Comparison of ENCODE assay signal across 21 cellular contexts in the genomic region with DNA sequence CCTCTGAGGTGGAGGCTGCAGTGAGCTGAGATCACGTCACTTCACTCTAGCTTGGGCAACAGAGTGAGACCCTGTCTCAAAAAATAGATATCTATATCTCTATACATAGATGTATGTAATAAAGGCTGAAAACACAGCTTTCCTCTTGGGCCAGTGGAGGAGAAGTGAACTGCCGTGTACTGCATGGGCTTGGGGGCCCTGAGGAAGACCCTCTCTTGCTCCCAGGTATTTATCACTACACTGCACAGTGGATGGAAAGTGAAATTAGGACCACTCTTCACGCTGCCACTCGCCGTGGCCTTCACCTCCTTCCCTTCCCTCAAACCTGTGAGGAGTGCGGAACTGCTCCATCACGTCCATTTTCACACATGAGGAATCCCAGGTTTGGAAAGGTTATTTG.
DNase-seq lines count a peak whose midpoint lies in the region; ATAC-seq and TF ChIP-seq lines count a peak whose summit lies in the region.
"Had no signal": no experiment of that assay in that cellular context is flagged by ENCODE, and none has a peak within 500 bp of the region (broad histone marks: within the 10 kb centered on the region; RNA-seq: fewer than 3 reads in every experiment).

No MANE protein-coding gene starts in this region.

- ATAC-seq in psoas muscle (no peak), GM18873 (IDR thresholded peaks at IDR 0.05; ENCODE audit: low FRiP score, unreplicated experiment) (no peak), HG03565 (IDR thresholded peaks at IDR 0.05; ENCODE audit: unreplicated experiment) (no peak)
- ATAC-seq: GM12878 had no signal

- peak; percentile 15 for DNase-seq in activated CD8-positive, alpha-beta memory T cell treated with anti-CD3 and anti-CD28 coated beads, Interleukin-2, amount 50 U/mL, for 48 hours
- DNase-seq in activated CD8-positive, alpha-beta memory T cell treated with anti-CD3 and anti-CD28 coated beads for 24 hours = no peak
- DNase-seq in esophagus muscularis mucosa (ENCODE audit: extremely low spot score) (peak; percentile 80), psoas muscle (no peak), NCI-H1417 (lab: John Stamatoyannopoulos, UW) (no peak), activated T-cell treated with anti-CD3 and anti-CD28 coated beads for 4 hours (no peak)
- DNase-seq: BE2C; CD4-positive, alpha-beta T cell; CD8-positive, alpha-beta memory T cell; DMS 273 treated with DMSO at 0.1 percent for 48 hours; DMS79; EL; GDM1; GOT3; HFFc6 had no signal

- intact Hi-C loops in esophagus muscularis mucosa (cut with DNase I) (no loop called here), psoas muscle (cut with DNase I) (loop anchor here (5.0 to 10.0 kb wide), 4 partner anchors 67 to 189 kb away; a partner anchor contains a TSS)

- WGBS in esophagus muscularis mucosa = 92% methylated on average over 7 of the region's 7 CpGs
- 97 to 99% (median 97%) methylated on average over 7 of the region's 7 CpGs for WGBS in psoas muscle, 3 donors

- H3K4me3 ChIP-seq in esophagus muscularis mucosa (no peak overlapping the region), psoas muscle (no peak overlapping the region)
- H3K4me3 ChIP-seq: BLaER1 treated with 17β-estradiol and CSF1 and Interleukin-3, amounts not matched to agents 10 nM and 100 nM; GM12878; HAP-1 had no signal

- H3K27ac ChIP-seq in esophagus muscularis mucosa (replicated peaks in 1 of 4) (no peak overlapping the region), psoas muscle (peak overlapping the region; percentile 79)
- H3K27ac ChIP-seq: 22Rv1; BLaER1 treated with 17β-estradiol and CSF1 and Interleukin-3, amounts not matched to agents 10 nM and 100 nM had no signal

- no peaks in the 10 kb centered on the region for H3K36me3 ChIP-seq in esophagus muscularis mucosa
- H3K36me3 ChIP-seq in psoas muscle (ENCODE audit: insufficient read depth in 1 of 2, low read depth in 1 of 2) = no peaks in the 10 kb centered on the region
- H3K36me3 ChIP-seq: BE2C; BLaER1 treated with 17β-estradiol and CSF1 and Interleukin-3, amounts not matched to agents 10 nM and 100 nM; HAP-1 had no signal

- TF ChIP-seq CTCF in esophagus muscularis mucosa (IDR thresholded peaks at IDR 0.05) (no peak), psoas muscle (IDR thresholded peaks at IDR 0.05) (no peak)

- no peak for TF ChIP-seq POLR2A in esophagus muscularis mucosa (IDR thresholded peaks at IDR 0.05; ENCODE audit: low read depth)

- H3K9me3 ChIP-seq in esophagus muscularis mucosa (no peaks in the 10 kb centered on the region), psoas muscle (no peaks in the 10 kb centered on the region)
- H3K9me3 ChIP-seq: BE2C; BLaER1 treated with 17β-estradiol and CSF1 and Interleukin-3, amounts not matched to agents 10 nM and 100 nM; HAP-1 had no signal

- peaks cover 0 to 3% (median 0%) of the 10 kb centered on the region in 4 donors for H3K4me1 ChIP-seq in esophagus muscularis mucosa
- H3K4me1 ChIP-seq in psoas muscle = peaks cover 22% of the 10 kb centered on the region
- H3K4me1 ChIP-seq: BE2C, HAP-1 had no signal

- no peaks in the 10 kb centered on the region for H3K27me3 ChIP-seq in esophagus muscularis mucosa
- H3K27me3 ChIP-seq in psoas muscle (ENCODE audit: insufficient read depth in 3 of 3, low read length in 2 of 3) = no peaks in the 10 kb centered on the region
- H3K27me3 ChIP-seq: BE2C had no signal

- no peak for TF ChIP-seq EP300 in esophagus muscularis mucosa (IDR thresholded peaks at IDR 0.05)

Comparison
In these comparisons a context has a peak if more than half of its experiments do, and no peak if none do; other contexts are left out.
1. DNase-seq: peak in activated CD8-positive, alpha-beta memory T cell treated with anti-CD3 and anti-CD28 coated beads, Interleukin-2, amount 50 U/mL, for 48 hours (single experiment) and esophagus muscularis mucosa (single experiment); none in activated CD8-positive, alpha-beta memory T cell treated with anti-CD3 and anti-CD28 coated beads for 24 hours (single experiment), psoas muscle (0 of 2), NCI-H1417 (0 of 3) and activated T-cell treated with anti-CD3 and anti-CD28 coated beads for 4 hours (single experiment).